9 cellular contexts compared by ENCODE assay signal in the genomic region with DNA sequence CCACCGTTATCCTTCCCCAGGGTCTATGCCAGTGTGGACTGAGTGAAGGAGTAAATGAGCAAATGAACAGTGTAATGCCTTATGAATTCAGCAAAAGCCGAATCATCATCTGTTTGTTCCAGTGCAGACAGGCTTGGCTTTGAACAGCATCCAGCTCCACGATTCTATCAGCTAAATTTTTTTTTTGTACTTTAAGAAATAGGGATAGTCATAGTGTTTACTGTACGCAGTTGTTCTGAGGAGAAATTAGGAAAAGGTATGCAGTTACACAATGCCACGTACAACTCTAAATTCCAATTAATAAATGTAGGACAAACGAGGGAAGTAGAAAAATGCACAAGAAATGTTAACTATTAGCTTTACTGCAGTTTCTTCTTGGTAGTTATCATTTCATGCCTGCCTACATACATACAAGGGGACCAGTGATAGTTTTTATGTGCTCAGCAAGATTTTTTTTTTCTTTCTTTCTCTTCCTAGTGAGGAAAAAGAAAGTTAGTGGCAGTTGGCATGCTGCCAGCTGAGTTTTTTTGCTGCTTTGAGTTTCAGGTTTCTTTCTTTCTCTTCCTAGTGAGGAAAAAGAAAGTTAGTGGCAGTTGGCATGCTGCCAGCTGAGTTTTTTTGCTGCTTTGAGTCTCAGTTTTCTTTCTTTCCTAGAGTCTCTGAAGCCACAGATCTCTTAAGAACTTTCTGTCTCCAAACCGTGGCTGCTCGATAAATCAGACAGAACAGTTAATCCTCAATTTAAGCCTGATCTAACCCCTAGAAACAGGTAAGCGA. TPM values are rescaled to one million over a fixed set of nuclear protein-coding genes. Genes with fewer than 3 reads are reported as not detected.
DNase-seq lines count a peak whose midpoint lies in the region; ATAC-seq and TF ChIP-seq lines count a peak whose summit lies in the region.
"Had no signal": no experiment of that assay in that cellular context is flagged by ENCODE, and none has a peak within 500 bp of the region (broad histone marks: within the 10 kb centered on the region; RNA-seq: fewer than 3 reads in every experiment).

A gene (plus strand): TSS at position 646 of the 777 bp plus-strand sequence. CDS start 7,468 bp downstream, outside the sequence.

- peaks cover 64% of the 10 kb centered on the region for H3K4me1 Mint-ChIP-seq in activated naive CD8-positive, alpha-beta T cell treated with anti-CD3 and anti-CD28 coated beads, Interleukin-2, amount 50 U/mL, for 24 hours
- peaks cover 32 to 74% of the 10 kb centered on the region in 2 donors for H3K4me1 Mint-ChIP-seq in immature natural killer cell

- no peak for TF ChIP-seq CTCF in RWPE2 (IDR thresholded peaks at IDR 0.05; ENCODE audit: poor library complexity, severe bottlenecking)

- no peaks in the 10 kb centered on the region for H3K9me3 Mint-ChIP-seq in activated naive CD8-positive, alpha-beta T cell treated with anti-CD3 and anti-CD28 coated beads, Interleukin-2, amount 50 U/mL, for 24 hours
- no peaks in the 10 kb centered on the region for H3K9me3 Mint-ChIP-seq in immature natural killer cell

- H3K36me3 ChIP-seq in RWPE2 (ENCODE audit: low read depth), result no peaks in the 10 kb centered on the region

- no peaks in the 10 kb centered on the region for H3K27me3 Mint-ChIP-seq in activated naive CD8-positive, alpha-beta T cell treated with anti-CD3 and anti-CD28 coated beads, Interleukin-2, amount 50 U/mL, for 24 hours
- peaks cover 0 to 4% (median 0%) of the 10 kb centered on the region in 3 donors for H3K27me3 Mint-ChIP-seq in immature natural killer cell (ENCODE audit: low read depth in 3 of 3)

- peak within 1 kb of the TSS; percentile 82 for H3K27ac ChIP-seq in RWPE2 (ENCODE audit: poor library complexity, severe bottlenecking)
- H3K27ac ChIP-seq: VCaP had no signal

- peaks cover 26% of the 10 kb centered on the region for H3K4me1 ChIP-seq in RWPE2 (ENCODE audit: insufficient read depth, poor library complexity, severe bottlenecking)

- H3K4me3 ChIP-seq in RWPE2 (ENCODE audit: severe bottlenecking), result peak within 1 kb of the TSS; percentile 23

- peak within 1 kb of the TSS; percentile 89 for H3K4me3 Mint-ChIP-seq in activated naive CD8-positive, alpha-beta T cell treated with anti-CD3 and anti-CD28 coated beads, Interleukin-2, amount 50 U/mL, for 24 hours
- peak within 1 kb of the TSS; percentile 76 to 88 (median 77) for H3K4me3 Mint-ChIP-seq in immature natural killer cell

- H3K9me3 ChIP-seq in RWPE2 (ENCODE audit: severe bottlenecking), result no peaks in the 10 kb centered on the region

- peak; percentile 34 for DNase-seq in GM03348 (ENCODE audit: low spot score)
- DNase-seq in RWPE2 (ENCODE audit: low spot score), result no peak
- DNase-seq in activated naive CD8-positive, alpha-beta T cell treated with anti-CD3 and anti-CD28 coated beads, Interleukin-2, amount 50 U/mL, for 24 hours, result peak; percentile 54
- peak; percentile 39 to 50 (median 45) for DNase-seq in immature natural killer cell
- peak; percentile 59 to 65 for DNase-seq in stimulated activated CD4-positive, alpha-beta T cell treated with anti-CD3 and anti-CD28 coated beads, Interleukin-2, amount 100 ng/mL, for 24 hours
- DNase-seq in NCI-H524 (lab: John Stamatoyannopoulos, UW), result no peak

- no peaks in the 10 kb centered on the region for H3K27me3 ChIP-seq in RWPE2 (ENCODE audit: insufficient read depth, poor library complexity, severe bottlenecking)

- H3K36me3 Mint-ChIP-seq in activated naive CD8-positive, alpha-beta T cell treated with anti-CD3 and anti-CD28 coated beads, Interleukin-2, amount 50 U/mL, for 24 hours (ENCODE audit: low read depth), result peaks cover 18% of the 10 kb centered on the region
- peaks cover 0 to 12% (median 3%) of the 10 kb centered on the region in 3 donors for H3K36me3 Mint-ChIP-seq in immature natural killer cell

- ATAC-seq in HG02623 (IDR thresholded peaks at IDR 0.05; ENCODE audit: unreplicated experiment) (peak; percentile 41), RWPE2 (ENCODE audit: low read depth) (peak; percentile 81), HG03520 (IDR thresholded peaks at IDR 0.05; ENCODE audit: unreplicated experiment) (no peak)
- ATAC-seq in activated naive CD8-positive, alpha-beta T cell treated with anti-CD3 and anti-CD28 coated beads, Interleukin-2, amount 50 U/mL, for 24 hours, result no peak

- peak within 1 kb of the TSS; percentile 94 for H3K27ac Mint-ChIP-seq in activated naive CD8-positive, alpha-beta T cell treated with anti-CD3 and anti-CD28 coated beads, Interleukin-2, amount 50 U/mL, for 24 hours
- H3K27ac Mint-ChIP-seq in immature natural killer cell, result peak within 1 kb of the TSS; percentile 41 to 89 (median 80)

RNA-seq across cellular contexts. Expression of the gene that starts here (rescaled TPM):
- 1 to 10 TPM in 2 of 3 donors, under 1 TPM in 1; 0.59 to 6.0 (median 4.6) TPM for polyA plus RNA-seq in immature natural killer cell

Comparison
In these comparisons a context has a peak if more than half of its experiments do, and no peak if none do; other contexts are left out.
1. DNase-seq: peak in GM03348 (single experiment), activated naive CD8-positive, alpha-beta T cell treated with anti-CD3 and anti-CD28 coated beads, Interleukin-2, amount 50 U/mL, for 24 hours (single experiment), immature natural killer cell (3 of 3) and stimulated activated CD4-positive, alpha-beta T cell treated with anti-CD3 and anti-CD28 coated beads, Interleukin-2, amount 100 ng/mL, for 24 hours (2 of 2); none in RWPE2 (single experiment) and NCI-H524 (0 of 2).
2. ATAC-seq: peak in HG02623 (single experiment) and RWPE2 (single experiment); none in activated naive CD8-positive, alpha-beta T cell treated with anti-CD3 and anti-CD28 coated beads, Interleukin-2, amount 50 U/mL, for 24 hours (single experiment) and HG03520 (single experiment).